1 cellular context compared by ENCODE assay signal in genomic region chr16:53082509-53082908, GRCh38.
TF ChIP-seq lines count a peak whose summit lies in the region.

No MANE protein-coding gene starts in this region.

TF ChIP-seq in HepG2, 621 proteins besides CTCF, POLR2A, EP300 and RAD21:
- TF ChIP-seq FLYWCH1 (CRISPR knock-in tag; IDR thresholded peaks at IDR 0.05) = no peak
